8 cellular contexts compared by ENCODE assay signal in the genomic region with DNA sequence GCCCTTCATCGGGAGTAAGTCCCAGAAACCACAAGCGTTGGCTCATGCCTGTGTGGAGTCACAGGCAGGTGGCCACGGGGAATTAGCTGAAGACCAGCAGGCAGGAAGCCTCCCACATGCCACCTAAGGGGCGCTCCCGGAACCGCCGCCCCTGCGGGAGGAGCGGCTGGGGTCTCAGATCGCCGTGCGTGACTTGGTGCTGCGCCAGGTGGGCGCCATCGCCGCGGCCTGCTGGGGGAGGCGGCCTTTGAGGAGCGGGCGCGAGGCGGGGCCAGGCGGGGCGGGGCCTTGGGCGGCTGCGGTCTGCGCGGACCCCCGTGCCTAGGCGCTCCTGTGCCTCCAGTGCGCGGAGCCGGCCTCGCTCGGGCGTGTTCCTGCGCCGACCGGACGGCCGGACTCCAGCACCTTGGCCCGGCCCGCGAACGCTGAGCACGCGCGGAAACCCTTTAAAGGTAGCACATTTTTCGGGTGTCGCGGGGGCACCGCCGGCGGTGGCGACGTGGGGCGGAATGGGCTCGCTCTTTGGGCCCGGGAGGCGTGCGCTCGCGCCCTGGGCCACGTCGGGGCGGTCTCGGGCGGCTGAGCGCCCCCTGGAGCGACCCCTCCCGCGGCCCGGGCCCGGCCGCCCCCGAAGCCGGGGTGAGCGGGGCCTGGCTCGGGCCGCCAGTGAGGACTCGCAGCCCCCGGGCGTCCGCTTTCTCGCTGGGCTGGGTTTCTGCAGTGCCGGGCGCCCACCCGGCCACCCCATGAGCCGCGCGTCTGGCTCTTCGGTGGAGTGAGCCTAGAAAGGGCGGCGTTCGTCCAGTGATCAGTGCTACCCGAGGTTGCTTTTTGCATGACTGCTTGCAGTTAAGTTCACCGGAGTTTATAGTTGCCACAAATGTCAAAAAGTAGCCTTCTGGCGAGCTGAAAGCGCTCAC. TPM values are rescaled to one million over a fixed set of nuclear protein-coding genes. Genes with fewer than 3 reads are reported as not detected.
A peak's percentile ranks its signal among the peaks of the same experiment; 100 is the strongest.
DNase-seq lines count a peak whose midpoint lies in the region.

No MANE protein-coding gene starts in this region.

- H3K4me1 ChIP-seq in adipocyte (ENCODE audit: control insufficient read depth, insufficient read depth, low read length) (no peaks in the 10 kb centered on the region), subcutaneous abdominal adipose tissue (ENCODE audit: control insufficient read depth in 5 of 5, insufficient read depth in 5 of 5, low read length in 5 of 5) (peaks cover 0 to 9% (median 6%) of the 10 kb centered on the region in 5 donors)

- no peaks in the 10 kb centered on the region for H3K36me3 Mint-ChIP-seq in activated naive CD4-positive, alpha-beta T cell treated with anti-CD3 and anti-CD28 coated beads for 36 hours (ENCODE audit: low read depth)

- H3K27ac Mint-ChIP-seq in activated naive CD4-positive, alpha-beta T cell treated with anti-CD3 and anti-CD28 coated beads for 36 hours: no peak overlapping the region

- DNase-seq in NCI-H2227 (lab: John Stamatoyannopoulos, UW; ENCODE audit: unreplicated experiment): peak; percentile 22
- no peak for DNase-seq in NCI-H2227 treated with DMSO at 0.1 percent for 48 hours (lab: John Stamatoyannopoulos, UW)
- no peak for DNase-seq in adipocyte (ENCODE audit: low read depth)
- peak; percentile 69 for DNase-seq in iPS-NIHi7 (ENCODE audit: extremely low spot score)
- DNase-seq in activated naive CD4-positive, alpha-beta T cell treated with anti-CD3 and anti-CD28 coated beads for 36 hours: no peak
- no peak for DNase-seq in stimulated activated CD4-positive, alpha-beta T cell treated with anti-CD3 and anti-CD28 coated beads, Interleukin-2, amount 100 ng/mL, for 48 hours
- no peak for DNase-seq in activated gamma-delta T cell treated with Interleukin-2 at 50 U/mL for 16 hours

- CTCF ChIA-PET in activated naive CD4-positive, alpha-beta T cell treated with anti-CD3 and anti-CD28 coated beads for 36 hours (lab: Charles Lee): no interaction called here

- no peaks in the 10 kb centered on the region for H3K9me3 Mint-ChIP-seq in activated naive CD4-positive, alpha-beta T cell treated with anti-CD3 and anti-CD28 coated beads for 36 hours

- H3K4me3 ChIP-seq in adipocyte (ENCODE audit: low read length) (peak overlapping the region; percentile 54), subcutaneous abdominal adipose tissue (ENCODE audit: low read depth in 1 of 5, low read length in 5 of 5) (peak overlapping the region in 3 of 5 donors; percentile 22 to 49 (median 41))

- no peaks in the 10 kb centered on the region for H3K4me1 Mint-ChIP-seq in activated naive CD4-positive, alpha-beta T cell treated with anti-CD3 and anti-CD28 coated beads for 36 hours (ENCODE audit: low read depth)

- H3K27ac ChIP-seq in subcutaneous abdominal adipose tissue (ENCODE audit: low read depth, low read length): no peak overlapping the region

- H3K27me3 ChIP-seq in adipocyte (replicated peaks; ENCODE audit: control insufficient read depth, insufficient read depth, low read length) (peaks cover 32% of the 10 kb centered on the region), subcutaneous abdominal adipose tissue (ENCODE audit: control insufficient read depth in 5 of 5, insufficient read depth in 4 of 5, low read length in 5 of 5) (peaks cover 13 to 29% (median 19%) of the 10 kb centered on the region in 5 donors)

- peaks cover 16% of the 10 kb centered on the region for H3K9me3 ChIP-seq in adipocyte (ENCODE audit: control insufficient read depth, low read length)
- H3K9me3 ChIP-seq in subcutaneous abdominal adipose tissue (ENCODE audit: control insufficient read depth in 5 of 5, low read length in 5 of 5): no peaks in the 10 kb centered on the region

- no peaks in the 10 kb centered on the region for H3K36me3 ChIP-seq in adipocyte (ENCODE audit: control insufficient read depth, insufficient read depth, low read length, severe bottlenecking)
- H3K36me3 ChIP-seq in subcutaneous abdominal adipose tissue (ENCODE audit: control insufficient read depth in 5 of 5, insufficient read depth in 5 of 5, low read length in 5 of 5): no peaks in the 10 kb centered on the region

- no peak overlapping the region for H3K4me3 Mint-ChIP-seq in activated naive CD4-positive, alpha-beta T cell treated with anti-CD3 and anti-CD28 coated beads for 36 hours

- H3K9ac ChIP-seq in adipocyte (ENCODE audit: low read length): no peak overlapping the region
- no peak overlapping the region for H3K9ac ChIP-seq in subcutaneous abdominal adipose tissue (ENCODE audit: low read length in 5 of 5)

- intact Hi-C loops in activated naive CD4-positive, alpha-beta T cell treated with anti-CD3 and anti-CD28 coated beads for 36 hours (cut with micrococcal nuclease): no loop called here

- peaks cover 33% of the 10 kb centered on the region for H3K27me3 Mint-ChIP-seq in activated naive CD4-positive, alpha-beta T cell treated with anti-CD3 and anti-CD28 coated beads for 36 hours (ENCODE audit: low read depth)

RNA-seq across cellular contexts. Expression of a gene that starts 24.5 kb away (rescaled TPM):
- not detected for total RNA-seq in activated naive CD4-positive, alpha-beta T cell treated with anti-CD3 and anti-CD28 coated beads for 36 hours

RNA-seq across cellular contexts. Expression of a gene that starts 34.6 kb away (rescaled TPM):
- total RNA-seq in activated naive CD4-positive, alpha-beta T cell treated with anti-CD3 and anti-CD28 coated beads for 36 hours: not detected

Comparison
In these comparisons a context has a peak if more than half of its experiments do, and no peak if none do; other contexts are left out.
1. DNase-seq: peak in NCI-H2227 (single experiment) and iPS-NIHi7 (single experiment); none in NCI-H2227 treated with DMSO at 0.1 percent for 48 hours (single experiment), adipocyte (single experiment), activated naive CD4-positive, alpha-beta T cell treated with anti-CD3 and anti-CD28 coated beads for 36 hours (single experiment), stimulated activated CD4-positive, alpha-beta T cell treated with anti-CD3 and anti-CD28 coated beads, Interleukin-2, amount 100 ng/mL, for 48 hours (0 of 2) and activated gamma-delta T cell treated with Interleukin-2 at 50 U/mL for 16 hours (single experiment).